In genomic region chr14:101131451-101131916, GRCh38 we compare ENCODE assay signal across 12 cellular contexts.
"Had no signal": no experiment of that assay in that cellular context is flagged by ENCODE, and none has a peak within 500 bp of the region (broad histone marks: within the 10 kb centered on the region; RNA-seq: fewer than 3 reads in every experiment).

No MANE protein-coding gene starts in this region.

- ATAC-seq: body of pancreas; stimulated activated effector memory CD8-positive, alpha-beta T cell treated with anti-CD3 and anti-CD28 coated beads, Interleukin-12 subunit alpha, Interleukin-12 subunit beta, amount 100 ng/mL, for 72 hours had no signal

- DNase-seq: activated CD4-positive, alpha-beta T cell treated with anti-CD3 and anti-CD28 coated beads, Interleukin-2, amount 50 U/mL, for 48 hours; activated CD4-positive, CD25-positive, alpha-beta regulatory T cell treated with anti-CD3 and anti-CD28 coated beads, Interleukin-2, amount 50 U/mL, for 72 hours; activated naive CD8-positive, alpha-beta T cell treated with anti-CD3 and anti-CD28 coated beads for 36 hours; amygdala; body of pancreas; central memory CD4-positive, alpha-beta T cell; cortex of kidney; effector memory CD4-positive, alpha-beta T cell; foreskin melanocyte; stimulated activated CD4-positive, alpha-beta T cell treated with anti-CD3 and anti-CD28 coated beads, Interleukin-12 subunit alpha, Interleukin-12 subunit beta, amount 100 ng/mL, for 4 hours; stimulated activated CD4-positive, alpha-beta T cell treated with anti-CD3 and anti-CD28 coated beads, Interleukin-2, amount 100 ng/mL, for 24 hours had no signal
